ENCODE assay signal across 8 cellular contexts in genomic region chr5:173057062-173057924, GRCh38. TPM values are rescaled to one million over a fixed set of nuclear protein-coding genes. Genes with fewer than 3 reads are reported as not detected.
DNase-seq lines count a peak whose midpoint lies in the region; ATAC-seq and TF ChIP-seq lines count a peak whose summit lies in the region.

No MANE protein-coding gene starts in this region.

- H3K4me1 ChIP-seq in BLaER1 (peaks cover 18% of the 10 kb centered on the region), colonic mucosa (peaks cover 4% of the 10 kb centered on the region)

- H3K4me3 ChIP-seq in BLaER1 (peak overlapping the region; percentile 99), colonic mucosa (peak overlapping the region; percentile 100)

- H3K4me2 ChIP-seq in BLaER1, result peak overlapping the region; percentile 85

- H3K9ac ChIP-seq in BLaER1, result peak overlapping the region; percentile 87
- peak overlapping the region; percentile 76 to 98 for H3K9ac ChIP-seq in colonic mucosa (ENCODE audit: low read depth in 2 of 2, low read length in 2 of 2)

- peaks cover 55% of the 10 kb centered on the region for H4K20me1 ChIP-seq in BLaER1

- H3K27me3 ChIP-seq in BLaER1, result no peaks in the 10 kb centered on the region
- no peaks in the 10 kb centered on the region for H3K27me3 ChIP-seq in colonic mucosa

- peak; percentile 79 for DNase-seq in NCI-H524 treated with DMSO at 0.1 percent for 48 hours (lab: John Stamatoyannopoulos, UW)
- peak; percentile 100 for DNase-seq in activated CD4-positive, alpha-beta T cell treated with anti-CD3 and anti-CD28 coated beads for 48 hours
- DNase-seq in colonic mucosa, result peak; percentile 99
- peak; percentile 99 to 100 for DNase-seq in left colon
- DNase-seq in stimulated activated CD4-positive, alpha-beta T cell treated with anti-CD3 and anti-CD28 coated beads, Interleukin-1b, Interleukin-23, amount 100 ng/mL, for 4 hours (ENCODE audit: low read depth in 2 of 2), result peak; percentile 95 to 99

- intact Hi-C loops in colonic mucosa (cut with DNase I) (loop anchor here (5.0 kb wide), 1 partner anchor 75 kb away; the partner anchor contains the start of gene ATP6V0E1), left colon (cut with DNase I, micrococcal nuclease) (loop anchor here in 1 of 2 donors (10.0 kb wide), 1 partner anchor 72 kb away; the partner anchor contains the start of gene ATP6V0E1)

- peaks cover 10% of the 10 kb centered on the region; the same call in 1 of the 2 replicates for H3K36me3 ChIP-seq in BLaER1
- H3K36me3 ChIP-seq in colonic mucosa, result no peaks in the 10 kb centered on the region

- no peak for TF ChIP-seq CTCF in colonic mucosa (IDR thresholded peaks at IDR 0.05)

- H3K27ac ChIP-seq in BLaER1 (peak overlapping the region; percentile 72), colonic mucosa (peak overlapping the region; percentile 99)

- ATAC-seq in GM19324 (IDR thresholded peaks at IDR 0.05; ENCODE audit: low FRiP score, unreplicated experiment) (peak; percentile 80), HG03460 (IDR thresholded peaks at IDR 0.05; ENCODE audit: unreplicated experiment) (peak; percentile 80), left colon (peak; percentile 88)

- H3K9me3 ChIP-seq in BLaER1 (no peaks in the 10 kb centered on the region), colonic mucosa (no peaks in the 10 kb centered on the region)

RNA-seq across cellular contexts. Expression of gene CREBRF, which starts 1.1 kb away (rescaled TPM):
- total RNA-seq in colonic mucosa, result 10 to 100 TPM in 1 of 2 donors, 1 to 10 TPM in 1; 7.2 to 19.1 TPM
- 10 to 100 TPM; 12.1 to 25.6 TPM for total RNA-seq in left colon

Comparison
In these comparisons a context has a peak if more than half of its experiments do, and no peak if none do; other contexts are left out.
1. Peak in every context shown above with its lines: DNase-seq, ATAC-seq, H3K4me3 ChIP-seq and H3K27ac ChIP-seq.